In the genomic region with DNA sequence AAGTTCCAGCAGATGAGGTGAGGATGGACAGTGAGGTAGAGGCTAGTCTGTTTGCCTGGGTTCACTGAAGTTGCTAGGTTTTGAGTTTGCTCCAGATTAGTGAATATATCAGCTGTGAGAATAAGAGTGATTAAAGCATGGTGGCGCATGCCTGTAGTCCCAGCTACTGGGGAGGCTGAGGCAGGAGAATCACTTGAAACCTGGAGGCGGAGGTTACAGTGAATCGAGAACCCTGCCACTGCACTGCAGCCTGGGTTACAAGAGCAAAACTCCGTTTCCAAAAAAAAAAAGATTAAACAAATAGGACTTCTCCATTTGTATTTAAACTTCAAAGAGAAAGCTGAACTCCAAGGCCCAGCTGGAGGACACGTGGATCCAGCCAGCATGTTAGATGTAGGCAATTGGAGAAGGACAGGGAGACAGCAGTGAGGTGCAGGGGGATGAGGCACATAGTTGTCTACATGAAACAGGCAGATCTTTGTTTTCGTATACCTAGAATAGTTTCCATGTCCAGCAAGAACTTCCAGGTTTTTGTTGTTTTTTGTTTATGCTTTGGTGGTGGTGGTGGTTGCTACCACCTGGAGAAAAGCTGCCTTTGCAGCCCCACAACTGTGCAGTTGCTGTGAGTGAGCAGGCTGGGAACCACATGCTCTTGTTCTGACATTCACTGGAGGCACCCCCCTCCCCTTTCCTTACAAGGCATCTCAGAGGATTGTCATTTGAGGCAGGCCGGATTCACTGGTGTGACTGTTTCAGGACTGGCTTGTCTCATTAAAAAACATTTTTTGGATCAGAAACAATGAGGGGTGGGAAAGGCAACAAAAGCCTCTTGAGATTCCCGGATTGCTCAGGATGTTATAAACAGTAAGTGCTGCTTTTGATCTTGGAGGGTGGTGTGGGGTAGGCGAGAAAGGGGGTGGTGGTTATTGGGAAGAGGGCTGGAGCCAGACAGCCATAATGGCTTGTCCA, we compare ENCODE assay signal across 13 cellular contexts.
DNase-seq lines count a peak whose midpoint lies in the region; ATAC-seq and TF ChIP-seq lines count a peak whose summit lies in the region.
"Had no signal": no experiment of that assay in that cellular context is flagged by ENCODE, and none has a peak within 500 bp of the region (broad histone marks: within the 10 kb centered on the region; RNA-seq: fewer than 3 reads in every experiment).

No MANE protein-coding gene starts in this region.

- H3K36me3 ChIP-seq in HEK293 (ENCODE audit: control insufficient read depth in 2 of 2, insufficient read depth in 1 of 2, low read length in 2 of 2): no peaks in the 10 kb centered on the region
- H3K36me3 ChIP-seq: right lobe of liver, WERI-Rb-1 had no signal

- TF ChIP-seq CTCF in HEK293 (tag by site-specific recombination; IDR thresholded peaks at IDR 0.05): no peak

- no peaks in the 10 kb centered on the region for H3K9me3 ChIP-seq in HEK293 (ENCODE audit: control insufficient read depth, insufficient read depth, low read depth, low read length)
- H3K9me3 ChIP-seq: body of pancreas, right lobe of liver had no signal

- CTCF ChIA-PET in HEK293 (lab: Yijun Ruan, JAX): interaction anchor here (0.7 kb wide), 1 partner anchor 153 kb away, joined by 3 read pairs; no protein-coding TSS in a partner anchor

- peaks cover 97% of the 10 kb centered on the region for H3K4me1 Mint-ChIP-seq in activated naive CD8-positive, alpha-beta T cell treated with anti-CD3 and anti-CD28 coated beads, Interleukin-2, amount 50 U/mL, for 24 hours
- H3K4me1 Mint-ChIP-seq in natural killer cell treated with Interleukin-12 subunit alpha and Interleukin-12 subunit beta and Interleukin-15 and Interleukin-18, amount 100 ng/mL, for 72 hours (ENCODE audit: low read depth in 2 of 2): peaks cover 77 to 79% of the 10 kb centered on the region in 2 donors

- H3K27me3 Mint-ChIP-seq in activated naive CD8-positive, alpha-beta T cell treated with anti-CD3 and anti-CD28 coated beads, Interleukin-2, amount 50 U/mL, for 24 hours: no peaks in the 10 kb centered on the region
- H3K27me3 Mint-ChIP-seq in natural killer cell treated with Interleukin-12 subunit alpha and Interleukin-12 subunit beta and Interleukin-15 and Interleukin-18, amount 100 ng/mL, for 72 hours: no peaks in the 10 kb centered on the region

- H3K36me3 Mint-ChIP-seq in activated naive CD8-positive, alpha-beta T cell treated with anti-CD3 and anti-CD28 coated beads, Interleukin-2, amount 50 U/mL, for 24 hours (ENCODE audit: low read depth): peaks cover 17% of the 10 kb centered on the region
- H3K36me3 Mint-ChIP-seq in natural killer cell treated with Interleukin-12 subunit alpha and Interleukin-12 subunit beta and Interleukin-15 and Interleukin-18, amount 100 ng/mL, for 72 hours: no peaks in the 10 kb centered on the region

- DNase-seq in NCI-H82 (lab: John Stamatoyannopoulos, UW) (peak; percentile 44), NCI-H82 treated with DMSO at 0.1 percent for 48 hours (lab: John Stamatoyannopoulos, UW; ENCODE audit: unreplicated experiment) (no peak), epidermal melanocyte (ENCODE audit: insufficient read length, low spot score) (no peak), HPDE6-E6E7 (ENCODE audit: extremely low spot score) (no peak)
- DNase-seq in activated naive CD8-positive, alpha-beta T cell treated with anti-CD3 and anti-CD28 coated beads, Interleukin-2, amount 50 U/mL, for 24 hours: no peak
- DNase-seq in natural killer cell treated with Interleukin-12 subunit alpha and Interleukin-12 subunit beta and Interleukin-15 and Interleukin-18, amount 100 ng/mL, for 72 hours (ENCODE audit: low spot score): no peak
- DNase-seq: body of pancreas, left cardiac atrium, NCI-H1048, right lobe of liver, WERI-Rb-1 had no signal

- peak overlapping the region; percentile 93 for H3K27ac Mint-ChIP-seq in activated naive CD8-positive, alpha-beta T cell treated with anti-CD3 and anti-CD28 coated beads, Interleukin-2, amount 50 U/mL, for 24 hours
- peak overlapping the region; percentile 54 to 82 for H3K27ac Mint-ChIP-seq in natural killer cell treated with Interleukin-12 subunit alpha and Interleukin-12 subunit beta and Interleukin-15 and Interleukin-18, amount 100 ng/mL, for 72 hours

- POLR2A ChIA-PET in HEK293 (lab: Yijun Ruan, JAX): interaction anchor here (0.7 to 1.2 kb wide), 4 partner anchors 11 to 150 kb away, joined by 3 to 4 read pairs (median 3); no protein-coding TSS in a partner anchor

- ATAC-seq in activated naive CD8-positive, alpha-beta T cell treated with anti-CD3 and anti-CD28 coated beads, Interleukin-2, amount 50 U/mL, for 24 hours: peak; percentile 50
- no peak for ATAC-seq in natural killer cell treated with Interleukin-12 subunit alpha and Interleukin-12 subunit beta and Interleukin-15 and Interleukin-18, amount 100 ng/mL, for 72 hours
- no peak for ATAC-seq in HG02759 (IDR thresholded peaks at IDR 0.05; ENCODE audit: unreplicated experiment)
- ATAC-seq: body of pancreas had no signal

- H3K27ac ChIP-seq in HEK293 (ENCODE audit: extremely low read depth, low read depth, low read length): no peak overlapping the region
- H3K27ac ChIP-seq: body of pancreas, right lobe of liver, WERI-Rb-1 had no signal

- H3K4me3 ChIP-seq in HEK293 (ENCODE audit: low read depth, low read length): no peak overlapping the region
- H3K4me3 ChIP-seq: body of pancreas, right lobe of liver had no signal

- H3K9me3 Mint-ChIP-seq in activated naive CD8-positive, alpha-beta T cell treated with anti-CD3 and anti-CD28 coated beads, Interleukin-2, amount 50 U/mL, for 24 hours: no peaks in the 10 kb centered on the region
- no peaks in the 10 kb centered on the region for H3K9me3 Mint-ChIP-seq in natural killer cell treated with Interleukin-12 subunit alpha and Interleukin-12 subunit beta and Interleukin-15 and Interleukin-18, amount 100 ng/mL, for 72 hours

- H3K4me3 Mint-ChIP-seq in activated naive CD8-positive, alpha-beta T cell treated with anti-CD3 and anti-CD28 coated beads, Interleukin-2, amount 50 U/mL, for 24 hours: peak overlapping the region; percentile 34
- peak overlapping the region; percentile 5 for H3K4me3 Mint-ChIP-seq in natural killer cell treated with Interleukin-12 subunit alpha and Interleukin-12 subunit beta and Interleukin-15 and Interleukin-18, amount 100 ng/mL, for 72 hours

- peaks cover 40% of the 10 kb centered on the region for H3K4me1 ChIP-seq in HEK293 (ENCODE audit: control insufficient read depth, insufficient read depth, low read length)

TF ChIP-seq in HEK293, 187 proteins besides CTCF, POLR2A, EP300 and RAD21 (continues in another document):
- TF ChIP-seq ZNF266 (tag by site-specific recombination; IDR thresholded peaks at IDR 0.05; ENCODE audit: low read depth): no peak
- TF ChIP-seq, protein P1, sequence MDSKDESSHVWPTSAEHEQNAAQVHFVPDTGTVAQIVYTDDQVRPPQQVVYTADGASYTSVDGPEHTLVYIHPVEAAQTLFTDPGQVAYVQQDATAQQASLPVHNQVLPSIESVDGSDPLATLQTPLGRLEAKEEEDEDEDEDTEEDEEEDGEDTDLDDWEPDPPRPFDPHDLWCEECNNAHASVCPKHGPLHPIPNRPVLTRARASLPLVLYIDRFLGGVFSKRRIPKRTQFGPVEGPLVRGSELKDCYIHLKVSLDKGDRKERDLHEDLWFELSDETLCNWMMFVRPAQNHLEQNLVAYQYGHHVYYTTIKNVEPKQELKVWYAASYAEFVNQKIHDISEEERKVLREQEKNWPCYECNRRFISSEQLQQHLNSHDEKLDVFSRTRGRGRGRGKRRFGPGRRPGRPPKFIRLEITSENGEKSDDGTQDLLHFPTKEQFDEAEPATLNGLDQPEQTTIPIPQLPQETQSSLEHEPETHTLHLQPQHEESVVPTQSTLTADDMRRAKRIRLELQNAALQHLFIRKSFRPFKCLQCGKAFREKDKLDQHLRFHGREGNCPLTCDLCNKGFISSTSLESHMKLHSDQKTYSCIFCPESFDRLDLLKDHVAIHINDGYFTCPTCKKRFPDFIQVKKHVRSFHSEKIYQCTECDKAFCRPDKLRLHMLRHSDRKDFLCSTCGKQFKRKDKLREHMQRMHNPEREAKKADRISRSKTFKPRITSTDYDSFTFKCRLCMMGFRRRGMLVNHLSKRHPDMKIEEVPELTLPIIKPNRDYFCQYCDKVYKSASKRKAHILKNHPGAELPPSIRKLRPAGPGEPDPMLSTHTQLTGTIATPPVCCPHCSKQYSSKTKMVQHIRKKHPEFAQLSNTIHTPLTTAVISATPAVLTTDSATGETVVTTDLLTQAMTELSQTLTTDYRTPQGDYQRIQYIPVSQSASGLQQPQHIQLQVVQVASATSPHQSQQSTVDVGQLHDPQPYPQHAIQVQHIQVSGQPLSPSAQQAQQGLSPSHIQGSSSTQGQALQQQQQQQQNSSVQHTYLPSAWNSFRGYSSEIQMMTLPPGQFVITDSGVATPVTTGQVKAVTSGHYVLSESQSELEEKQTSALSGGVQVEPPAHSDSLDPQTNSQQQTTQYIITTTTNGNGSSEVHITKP (tag by site-specific recombination; IDR thresholded peaks at IDR 0.05): peak; percentile 76
- TF ChIP-seq ZNF24 (tag by site-specific recombination; IDR thresholded peaks at IDR 0.05): no peak
- TF ChIP-seq SP3 (tag by site-specific recombination; IDR thresholded peaks at IDR 0.05): no peak
- no peak for TF ChIP-seq ZNF785 (tag by site-specific recombination; IDR thresholded peaks at IDR 0.05)
- TF ChIP-seq, protein P2, sequence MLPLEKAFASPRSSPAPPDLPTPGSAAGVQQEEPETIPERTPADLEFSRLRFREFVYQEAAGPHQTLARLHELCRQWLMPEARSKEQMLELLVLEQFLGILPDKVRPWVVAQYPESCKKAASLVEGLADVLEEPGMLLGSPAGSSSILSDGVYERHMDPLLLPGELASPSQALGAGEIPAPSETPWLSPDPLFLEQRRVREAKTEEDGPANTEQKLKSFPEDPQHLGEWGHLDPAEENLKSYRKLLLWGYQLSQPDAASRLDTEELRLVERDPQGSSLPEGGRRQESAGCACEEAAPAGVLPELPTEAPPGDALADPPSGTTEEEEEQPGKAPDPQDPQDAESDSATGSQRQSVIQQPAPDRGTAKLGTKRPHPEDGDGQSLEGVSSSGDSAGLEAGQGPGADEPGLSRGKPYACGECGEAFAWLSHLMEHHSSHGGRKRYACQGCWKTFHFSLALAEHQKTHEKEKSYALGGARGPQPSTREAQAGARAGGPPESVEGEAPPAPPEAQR (tag by site-specific recombination; IDR thresholded peaks at IDR 0.05): no peak
- TF ChIP-seq RBAK (tag by site-specific recombination; IDR thresholded peaks at IDR 0.05): no peak
